ENCODE assay signal across 8 cellular contexts in genomic region chr5:129664336-129664937, GRCh38.
DNase-seq lines count a peak whose midpoint lies in the region; ATAC-seq and TF ChIP-seq lines count a peak whose summit lies in the region.

No MANE protein-coding gene starts in this region.

- no peaks in the 10 kb centered on the region for H4K20me1 ChIP-seq in DND-41 (ENCODE audit: insufficient read depth, low read length)

- H3K27ac ChIP-seq in DND-41 (ENCODE audit: low read length) (no peak overlapping the region), WERI-Rb-1 (no peak overlapping the region), psoas muscle (no peak overlapping the region)

- H3K79me2 ChIP-seq in DND-41 (ENCODE audit: insufficient read depth, low read length) = no peaks in the 10 kb centered on the region

- ATAC-seq in DND-41 (ENCODE audit: insufficient read depth, low read depth) (no peak), GM19043 (IDR thresholded peaks at IDR 0.05; ENCODE audit: low read depth, unreplicated experiment) (peak; percentile 67), HG03460 (IDR thresholded peaks at IDR 0.05; ENCODE audit: unreplicated experiment) (peak; percentile 75), psoas muscle (no peak)

- H3K36me3 ChIP-seq in DND-41 (ENCODE audit: insufficient read depth, low read length) (no peaks in the 10 kb centered on the region), WERI-Rb-1 (no peaks in the 10 kb centered on the region), psoas muscle (ENCODE audit: insufficient read depth in 1 of 2, low read depth in 1 of 2) (no peaks in the 10 kb centered on the region)

- no peaks in the 10 kb centered on the region for H3K4me1 ChIP-seq in DND-41 (ENCODE audit: insufficient read depth, low read length)
- no peaks in the 10 kb centered on the region for H3K4me1 ChIP-seq in psoas muscle

- H3K4me3 ChIP-seq in DND-41 (ENCODE audit: low read depth in 1 of 2, low read length in 2 of 2) (no peak overlapping the region), WERI-Rb-1 (ENCODE audit: low read depth, low read length) (no peak overlapping the region), fibroblast of mammary gland (ENCODE audit: control insufficient read depth, low read depth, low read length) (no peak overlapping the region), psoas muscle (no peak overlapping the region)

- H3K27me3 ChIP-seq in DND-41 (ENCODE audit: insufficient read depth, low read length, poor library complexity) = no peaks in the 10 kb centered on the region
- H3K27me3 ChIP-seq in WERI-Rb-1 (ENCODE audit: insufficient read depth, low read depth, severe bottlenecking) = no peaks in the 10 kb centered on the region
- H3K27me3 ChIP-seq in psoas muscle (ENCODE audit: insufficient read depth in 3 of 3, low read length in 2 of 3) = no peaks in the 10 kb centered on the region

- TF ChIP-seq CTCF in DND-41 (IDR thresholded peaks at IDR 0.05; ENCODE audit: borderline replicate concordance, extremely low read depth, low read length, poor library complexity, severe bottlenecking) = peak; percentile 69
- peak; percentile 59 for TF ChIP-seq CTCF in WERI-Rb-1 (IDR thresholded peaks at IDR 0.05; ENCODE audit: low read depth, low read length)
- TF ChIP-seq CTCF in fibroblast of mammary gland (conservative IDR thresholded peaks at IDR 0.05; ENCODE audit: control insufficient read depth, insufficient read depth, low read depth, low read length) = peak; percentile 88
- TF ChIP-seq CTCF in psoas muscle (IDR thresholded peaks at IDR 0.05) = peak; percentile 53

- no peak overlapping the region for H2AFZ ChIP-seq in DND-41 (ENCODE audit: low read depth, low read length)

- intact Hi-C loops in psoas muscle (cut with DNase I) = no loop called here

- 59 to 75% (median 62%) methylated on average over 3 of the region's 3 CpGs for WGBS in psoas muscle, 3 donors

- DNase-seq in DND-41 (peak; percentile 29), WERI-Rb-1 (peak; percentile 54), fibroblast of mammary gland (ENCODE audit: low read depth) (peak; percentile 65), psoas muscle (no peak), NCI-H524 treated with DMSO at 0.1 percent for 48 hours (lab: John Stamatoyannopoulos, UW) (no peak), epidermal melanocyte (ENCODE audit: insufficient read length, low spot score) (no peak)

- H3K4me2 ChIP-seq in DND-41 (ENCODE audit: insufficient read depth, low read length) = no peak overlapping the region

- no peaks in the 10 kb centered on the region for H3K9me3 ChIP-seq in DND-41 (ENCODE audit: insufficient read depth, low read length, severe bottlenecking)
- no peaks in the 10 kb centered on the region for H3K9me3 ChIP-seq in WERI-Rb-1 (ENCODE audit: severe bottlenecking)
- H3K9me3 ChIP-seq in psoas muscle = no peaks in the 10 kb centered on the region

- no peak overlapping the region for H3K9ac ChIP-seq in DND-41 (ENCODE audit: low read depth, low read length)

Comparison
In these comparisons a context has a peak if more than half of its experiments do, and no peak if none do; other contexts are left out.
1. ATAC-seq: peak in GM19043 (single experiment) and HG03460 (single experiment); none in DND-41 (single experiment) and psoas muscle (0 of 4).
2. DNase-seq: peak in DND-41 (single experiment), WERI-Rb-1 (single experiment) and fibroblast of mammary gland (single experiment); none in psoas muscle (0 of 2), NCI-H524 treated with DMSO at 0.1 percent for 48 hours (single experiment) and epidermal melanocyte (single experiment).
3. Peak in every context shown above with its lines, with median percentiles within 50 percentile points of each other: CTCF ChIP-seq.